ENCODE assay signal across 8 cellular contexts in the genomic region with DNA sequence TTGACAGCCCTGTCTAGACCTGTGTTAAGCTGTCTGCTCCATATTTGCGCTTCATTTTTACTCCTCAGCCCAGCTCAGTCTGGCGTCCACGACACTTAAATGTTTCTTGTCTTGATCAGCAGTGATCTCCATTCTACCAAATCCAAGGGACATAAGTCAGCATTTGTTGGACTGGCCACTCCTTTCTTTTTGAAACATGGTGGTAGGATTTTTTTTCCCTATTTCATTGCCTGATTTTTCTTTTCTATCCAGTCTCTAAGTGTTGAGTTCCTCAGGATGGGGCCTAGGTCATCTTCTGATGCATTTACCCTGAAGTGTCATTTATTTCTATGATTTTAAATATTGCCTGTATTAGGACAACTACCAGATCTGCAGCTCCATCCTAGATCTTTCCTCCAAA. TPM values are rescaled to one million over a fixed set of nuclear protein-coding genes. Genes with fewer than 3 reads are reported as not detected.
DNase-seq lines count a peak whose midpoint lies in the region; ATAC-seq and TF ChIP-seq lines count a peak whose summit lies in the region.

No MANE protein-coding gene starts in this region.

- intact Hi-C loops in posterior vena cava (cut with DNase I) (loop anchor here in 1 of 2 donors (10.0 kb wide), 1 partner anchor 254 kb away; a partner anchor contains a TSS), lower leg skin (cut with DNase I; ENCODE audit: low total_unique reads) (no loop called here)

- H3K9me2 ChIP-seq in GM23248 (ENCODE audit: insufficient read depth) = no peaks in the 10 kb centered on the region

- H3F3A ChIP-seq in GM23248 (ENCODE audit: insufficient read depth) = peaks cover 10% of the 10 kb centered on the region; the same call in 1 of the 2 replicates

- H3K79me2 ChIP-seq in GM23248 (ENCODE audit: insufficient read depth) = peaks cover 87% of the 10 kb centered on the region

- peak overlapping the region; percentile 84 for H3K9ac ChIP-seq in GM23248
- peak overlapping the region; percentile 84 for H3K9ac ChIP-seq in skeletal muscle satellite cell (ENCODE audit: low read depth, low read length)

- H3K4me2 ChIP-seq in GM23248 (ENCODE audit: unreplicated experiment) = peak overlapping the region; percentile 100
- H3K4me2 ChIP-seq in skeletal muscle satellite cell (ENCODE audit: low read length) = peak overlapping the region; percentile 96

- 0 to 8% methylated on average over 3 of the region's 3 CpGs for WGBS in GM23248 (ENCODE audit: low coverage in 1 of 2, low lambda C conversion rate in 2 of 2, missing lambda C conversion rate in 2 of 2), 2 experiments
- 6 to 7% methylated on average over 3 of the region's 3 CpGs for WGBS in lower leg skin, 2 donors

- H3K9me3 ChIP-seq in GM23248 (ENCODE audit: low read depth) (no peaks in the 10 kb centered on the region), skeletal muscle satellite cell (replicated peaks; ENCODE audit: low read length) (no peaks in the 10 kb centered on the region)

- DNase-seq in GM23248 = no peak
- no peak for DNase-seq in fibroblast of villous mesenchyme (ENCODE audit: low read depth)
- no peak for DNase-seq in NCI-H2171 treated with DMSO at 0.1 percent for 48 hours (lab: John Stamatoyannopoulos, UW)
- DNase-seq in posterior vena cava (ENCODE audit: low spot score) = no peak
- DNase-seq in lower leg skin (ENCODE audit: low spot score in 2 of 2) = no peak

- H3K27ac ChIP-seq in GM23248 = peak overlapping the region; percentile 78
- H3K27ac ChIP-seq in VCaP = peak overlapping the region; percentile 78

- peak overlapping the region; percentile 75 for H2AFZ ChIP-seq in GM23248

- TF ChIP-seq POLR2A in lower leg skin (IDR thresholded peaks at IDR 0.05) = no peak

- no peaks in the 10 kb centered on the region; the same call in 1 of the 2 replicates for H4K20me1 ChIP-seq in GM23248 (ENCODE audit: insufficient read depth)

- H3K4me1 ChIP-seq in GM23248 (ENCODE audit: insufficient read depth) = peaks cover 10% of the 10 kb centered on the region
- peaks cover 17% of the 10 kb centered on the region for H3K4me1 ChIP-seq in skeletal muscle satellite cell (ENCODE audit: control insufficient read depth, insufficient read depth, low read length)

- TF ChIP-seq CTCF in VCaP (conservative IDR thresholded peaks at IDR 0.05) = no peak
- TF ChIP-seq CTCF in fibroblast of villous mesenchyme (IDR thresholded peaks at IDR 0.05; ENCODE audit: insufficient read depth, low read depth, low read length) = no peak
- no peak for TF ChIP-seq CTCF in lower leg skin (IDR thresholded peaks at IDR 0.05)

- ATAC-seq in GM21619 (IDR thresholded peaks at IDR 0.05; ENCODE audit: unreplicated experiment) = no peak

- H3K36me3 ChIP-seq in GM23248 (ENCODE audit: low read depth) (no peaks in the 10 kb centered on the region), skeletal muscle satellite cell (ENCODE audit: insufficient read depth, low read length) (peaks cover 15% of the 10 kb centered on the region)

- peak overlapping the region; percentile 87 for H3K4me3 ChIP-seq in GM23248
- peak overlapping the region; percentile 85 for H3K4me3 ChIP-seq in fibroblast of villous mesenchyme (ENCODE audit: low read depth, low read length)
- peak overlapping the region; percentile 100 for H3K4me3 ChIP-seq in skeletal muscle satellite cell (ENCODE audit: low read length)
- no peak overlapping the region for H3K4me3 ChIP-seq in lower leg skin (ENCODE audit: low read depth, poor library complexity, severe bottlenecking)

- in situ Hi-C loops in GM23248 (cut with MboI) = no loop called here

- H3K27me3 ChIP-seq in GM23248 (replicated peaks; ENCODE audit: insufficient read depth) (no peaks in the 10 kb centered on the region), skeletal muscle satellite cell (ENCODE audit: control insufficient read depth, insufficient read depth, low read length) (no peaks in the 10 kb centered on the region)

RNA-seq across cellular contexts. Expression of a gene that starts 0.9 kb away (rescaled TPM):
- total RNA-seq in GM23248 (2014; rRNA removed; shearing (Covaris generic)) = 33.8 and 61.0 TPM in 2 replicates
- polyA plus RNA-seq in GM23248 (2016; fragmentation: Nextera tagmentation; extraction: Ambion mirVana) = 27.7 and 28.6 TPM in 2 replicates
- 27.2 and 35.4 TPM in 2 replicates for total RNA-seq in fibroblast of villous mesenchyme
- 34.0 and 40.6 TPM in 2 replicates for total RNA-seq in skeletal muscle satellite cell (2012; rRNA removed)
- 10 to 100 TPM; 32.1 to 32.7 TPM for total RNA-seq in posterior vena cava
- 10 to 100 TPM; 40.7 to 54.3 (median 41.5) TPM for total RNA-seq in lower leg skin

RNA-seq across cellular contexts. Expression of a gene that starts 1.4 kb away (rescaled TPM):
- 95.0 and 124 TPM in 2 replicates for total RNA-seq in GM23248 (2014; rRNA removed; shearing (Covaris generic))
- polyA plus RNA-seq in GM23248 (2016; fragmentation: Nextera tagmentation; extraction: Ambion mirVana) = 101 and 106 TPM in 2 replicates
- total RNA-seq in fibroblast of villous mesenchyme (50.1 and 52.5 TPM in 2 replicates), posterior vena cava (10 to 100 TPM; 39.0 to 53.3 TPM), lower leg skin (10 to 100 TPM; 34.8 to 47.2 (median 38.8) TPM)
- total RNA-seq in skeletal muscle satellite cell (2012; rRNA removed) = 39.8 and 53.3 TPM in 2 replicates

RNA-seq across cellular contexts. Expression of a gene that starts 16.5 kb away (rescaled TPM):
- total RNA-seq in GM23248 (2014; rRNA removed; shearing (Covaris generic)) = 8.4 and 17.5 TPM in 2 replicates
- polyA plus RNA-seq in GM23248 (2016; fragmentation: Nextera tagmentation; extraction: Ambion mirVana) = 11.0 and 15.0 TPM in 2 replicates
- total RNA-seq in fibroblast of villous mesenchyme (2.6 TPM in 2 replicates), posterior vena cava (1 to 10 TPM in 1 of 2 donors, not detected in 1; 2.6 TPM), lower leg skin (1 to 10 TPM; 1.5 to 9.4 (median 4.4) TPM)
- 6.6 and 7.4 TPM in 2 replicates for total RNA-seq in skeletal muscle satellite cell (2012; rRNA removed)

RNA-seq across cellular contexts. Expression of a gene that starts 20.9 kb away (rescaled TPM):
- 33.2 and 42.4 TPM in 2 replicates for total RNA-seq in GM23248 (2014; rRNA removed; shearing (Covaris generic))
- 24.3 and 24.8 TPM in 2 replicates for polyA plus RNA-seq in GM23248 (2016; fragmentation: Nextera tagmentation; extraction: Ambion mirVana)
- total RNA-seq in fibroblast of villous mesenchyme (16.0 and 21.6 TPM in 2 replicates), posterior vena cava (10 to 100 TPM; 52.8 to 63.8 TPM), lower leg skin (10 to 100 TPM; 23.6 to 63.3 (median 33.5) TPM)
- total RNA-seq in skeletal muscle satellite cell (2012; rRNA removed) = 27.9 and 46.7 TPM in 2 replicates

RNA-seq across cellular contexts. Expression of a gene that starts 22.2 kb away (rescaled TPM):
- not detected in 2 replicates for total RNA-seq in GM23248 (2014; rRNA removed; shearing (Covaris generic))
- 0.16 TPM in 1 of 2 replicates, not detected in the other for polyA plus RNA-seq in GM23248 (2016; fragmentation: Nextera tagmentation; extraction: Ambion mirVana)
- total RNA-seq in fibroblast of villous mesenchyme = 0.32 TPM in 1 of 2 replicates, not detected in the other
- total RNA-seq in skeletal muscle satellite cell (2012; rRNA removed) = not detected in 2 replicates
- total RNA-seq in posterior vena cava = not detected
- total RNA-seq in lower leg skin = not detected
